In the genomic region with DNA sequence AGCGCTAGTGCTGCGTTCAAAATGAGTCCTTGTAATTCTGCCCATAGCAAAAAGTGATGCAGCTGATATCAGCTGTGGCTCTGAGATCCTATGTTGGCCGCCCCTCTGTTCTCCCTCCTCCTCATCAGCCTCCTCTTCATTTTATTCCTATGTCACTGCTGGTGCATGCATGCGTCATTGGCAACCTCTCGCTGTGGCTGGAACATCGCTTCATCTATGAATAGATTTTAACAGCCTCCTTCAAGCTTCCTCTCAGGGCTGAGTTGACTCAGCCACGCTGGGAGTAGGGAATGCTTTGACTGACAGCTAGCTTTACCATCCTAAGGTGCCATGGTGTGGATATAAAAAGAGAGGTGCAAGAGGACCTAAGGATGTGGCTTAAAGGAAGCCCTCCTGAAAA, we compare ENCODE assay signal across 14 cellular contexts.
DNase-seq lines count a peak whose midpoint lies in the region; ATAC-seq and TF ChIP-seq lines count a peak whose summit lies in the region.
"Had no signal": no experiment of that assay in that cellular context is flagged by ENCODE, and none has a peak within 500 bp of the region (broad histone marks: within the 10 kb centered on the region; RNA-seq: fewer than 3 reads in every experiment).

No MANE protein-coding gene starts in this region.

- DNase-seq in SK-N-DZ (ENCODE audit: low spot score) (peak; percentile 33), heart right ventricle (peak in 1 of 2 donors; percentile 36), skeletal muscle cell (ENCODE audit: low read depth) (peak; percentile 77), LoVo (ENCODE audit: low spot score) (no peak)
- no peak for DNase-seq in effector CD8-positive, alpha-beta T cell (lab: John Stamatoyannopoulos, UW)
- DNase-seq: activated T-cell treated with anti-CD3 and anti-CD28 coated beads, Interleukin-2, amount 50 U/mL, for 1 hour; NCI-H510A; stimulated activated CD4-positive, alpha-beta T cell treated with anti-CD3 and anti-CD28 coated beads, Interleukin-2, amount 100 ng/mL, for 24 hours; stimulated activated naive CD4-positive, alpha-beta T cell had no signal

- intact Hi-C loops in heart right ventricle (cut with DNase I) = no loop called here

- no peaks in the 10 kb centered on the region for H3K36me3 ChIP-seq in heart right ventricle
- H3K36me3 ChIP-seq: SJSA1 had no signal

- H3K27me3 ChIP-seq in heart right ventricle = no peaks in the 10 kb centered on the region
- H3K27me3 ChIP-seq: SJSA1 had no signal

- WGBS in heart right ventricle, 2 donors = 51 to 55% methylated on average over 7 of the region's 7 CpGs

- H3K27ac ChIP-seq in heart right ventricle = peak overlapping the region in 5 of 10 donors; percentile 19 to 72 (median 66)
- H3K27ac ChIP-seq: SJSA1 had no signal

- TF ChIP-seq CTCF in heart right ventricle (IDR thresholded peaks at IDR 0.05) = no peak

- H3K9me3 ChIP-seq in heart right ventricle = peaks cover 0 to 5% (median 0%) of the 10 kb centered on the region in 11 donors
- H3K9me3 ChIP-seq: SJSA1 had no signal

- ATAC-seq in GM19438 (IDR thresholded peaks at IDR 0.05; ENCODE audit: low read depth, unreplicated experiment) (peak; percentile 14), heart right ventricle (peak in 7 of 8 donors; percentile 29 to 91 (median 77)), GM19023 (IDR thresholded peaks at IDR 0.05; ENCODE audit: unreplicated experiment) (no peak)
- ATAC-seq: left lobe of liver, WTC11 had no signal

- peaks cover 8 to 24% (median 14%) of the 10 kb centered on the region in 9 donors for H3K4me1 ChIP-seq in heart right ventricle

- H3K4me3 ChIP-seq in heart right ventricle = no peak overlapping the region
- no peak overlapping the region for H3K4me3 ChIP-seq in skeletal muscle cell (ENCODE audit: low read depth, low read length)
- H3K4me3 ChIP-seq: SJSA1 had no signal

Comparison
In these comparisons a context has a peak if more than half of its experiments do, and no peak if none do; other contexts are left out.
1. DNase-seq: peak in SK-N-DZ (single experiment) and skeletal muscle cell (single experiment); none in effector CD8-positive, alpha-beta T cell (single experiment) and LoVo (single experiment).